Comparison of ENCODE assay signal across 8 cellular contexts in the genomic region with DNA sequence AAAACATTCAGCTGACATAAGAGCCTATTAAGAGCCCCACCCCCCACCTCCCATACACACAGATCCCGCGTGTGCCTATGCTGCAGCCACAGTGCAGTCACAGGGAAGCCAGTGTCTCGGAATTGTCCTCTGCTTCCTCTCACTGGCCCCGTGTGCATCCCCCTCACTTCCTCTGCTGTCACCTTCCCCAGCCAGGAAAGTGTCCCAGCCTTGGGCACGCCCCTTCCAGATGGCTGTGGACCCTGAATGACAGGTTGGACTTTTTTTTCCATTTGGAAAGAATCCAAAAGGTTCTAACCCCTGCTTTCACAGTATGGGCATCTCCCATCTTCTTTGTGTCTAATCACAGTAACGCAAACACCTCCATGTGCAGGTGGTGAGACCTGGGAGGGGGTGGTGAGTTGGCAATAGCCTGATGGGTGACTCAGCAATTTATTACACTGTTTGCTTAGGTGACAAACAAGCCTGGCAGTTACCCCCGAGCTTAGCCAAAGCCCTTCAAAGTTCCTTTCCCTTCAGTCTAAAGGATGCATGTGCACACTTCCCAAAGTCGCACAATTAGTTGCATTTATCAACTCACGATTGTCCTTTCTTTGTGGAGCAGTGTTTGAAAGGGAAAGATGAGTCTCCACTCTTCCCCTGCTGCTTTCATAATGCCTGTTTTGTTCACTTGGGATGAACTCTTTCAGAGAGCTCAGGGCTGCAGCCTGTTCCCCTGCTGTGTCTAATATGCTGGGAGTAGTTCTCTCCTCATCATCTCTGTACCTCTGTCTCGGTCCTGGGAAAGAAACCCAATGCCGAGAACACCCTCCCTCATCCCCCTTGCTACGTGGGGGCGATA.
DNase-seq lines count a peak whose midpoint lies in the region; ATAC-seq and TF ChIP-seq lines count a peak whose summit lies in the region.

No MANE protein-coding gene starts in this region.

- peaks cover 18% of the 10 kb centered on the region for H3K4me1 Mint-ChIP-seq in activated T-helper 2 cell treated with anti-CD3 and anti-CD28 coated beads, Interferon-gamma antibody, Interleukin-2, Interleukin-4, amounts not matched to agents 10 μg/mL and 5 μg/mL and 100 μg/mL, durations not matched to agents 14 hours and 24 hours and 36 hours (ENCODE audit: low read depth)

- H3K27ac Mint-ChIP-seq in activated T-helper 2 cell treated with anti-CD3 and anti-CD28 coated beads, Interferon-gamma antibody, Interleukin-2, Interleukin-4, amounts not matched to agents 10 μg/mL and 5 μg/mL and 100 μg/mL, durations not matched to agents 14 hours and 24 hours and 36 hours: no peak overlapping the region

- H3K4me1 ChIP-seq in stomach (peaks cover 28 to 50% (median 43%) of the 10 kb centered on the region in 4 donors), gastroesophageal sphincter (peaks cover 0 to 26% (median 13%) of the 10 kb centered on the region in 3 donors)

- H3K27ac ChIP-seq in cingulate gyrus (ENCODE audit: low read depth, low read length): peak overlapping the region; percentile 31
- H3K27ac ChIP-seq in stomach: peak overlapping the region in 2 of 5 donors; percentile 15 to 38
- H3K27ac ChIP-seq in gastroesophageal sphincter: no peak overlapping the region

- TF ChIP-seq CTCF in stomach (IDR thresholded peaks at IDR 0.05) (no peak), gastroesophageal sphincter (IDR thresholded peaks at IDR 0.05) (no peak)

- DNase-seq in SIG-M5 treated with dmso at 0.1 percent for 504 hours (lab: John Stamatoyannopoulos, UW; ENCODE audit: unreplicated experiment): peak; percentile 17
- DNase-seq in SIG-M5 (lab: John Stamatoyannopoulos, UW): no peak
- peak; percentile 93 for DNase-seq in NCI-H2227 treated with DMSO at 0.1 percent for 48 hours (lab: John Stamatoyannopoulos, UW)
- DNase-seq in stomach: peak; percentile 60
- no peak for DNase-seq in activated T-helper 2 cell treated with anti-CD3 and anti-CD28 coated beads, Interferon-gamma antibody, Interleukin-2, Interleukin-4, amounts not matched to agents 10 μg/mL and 5 μg/mL and 100 μg/mL, durations not matched to agents 14 hours and 24 hours and 36 hours (ENCODE audit: low spot score)

- H3K27me3 ChIP-seq in stomach (no peaks in the 10 kb centered on the region), gastroesophageal sphincter (no peaks in the 10 kb centered on the region)

- no peaks in the 10 kb centered on the region for H3K9me3 Mint-ChIP-seq in activated T-helper 2 cell treated with anti-CD3 and anti-CD28 coated beads, Interferon-gamma antibody, Interleukin-2, Interleukin-4, amounts not matched to agents 10 μg/mL and 5 μg/mL and 100 μg/mL, durations not matched to agents 14 hours and 24 hours and 36 hours

- H3K4me3 Mint-ChIP-seq in activated T-helper 2 cell treated with anti-CD3 and anti-CD28 coated beads, Interferon-gamma antibody, Interleukin-2, Interleukin-4, amounts not matched to agents 10 μg/mL and 5 μg/mL and 100 μg/mL, durations not matched to agents 14 hours and 24 hours and 36 hours (ENCODE audit: low read depth): no peak overlapping the region

- intact Hi-C loops in stomach (cut with DNase I; ENCODE audit: low total_unique reads): no loop called here
- intact Hi-C loops in activated T-helper 2 cell treated with anti-CD3 and anti-CD28 coated beads, Interferon-gamma antibody, Interleukin-2, Interleukin-4, amounts not matched to agents 10 μg/mL and 5 μg/mL and 100 μg/mL, durations not matched to agents 14 hours and 24 hours and 36 hours (cut with micrococcal nuclease): no loop called here

- H3K36me3 Mint-ChIP-seq in activated T-helper 2 cell treated with anti-CD3 and anti-CD28 coated beads, Interferon-gamma antibody, Interleukin-2, Interleukin-4, amounts not matched to agents 10 μg/mL and 5 μg/mL and 100 μg/mL, durations not matched to agents 14 hours and 24 hours and 36 hours (ENCODE audit: low read depth): peaks cover 8% of the 10 kb centered on the region

- TF ChIP-seq POLR2A in stomach (IDR thresholded peaks at IDR 0.05) (no peak), gastroesophageal sphincter (IDR thresholded peaks at IDR 0.05) (no peak)

- H3K4me3 ChIP-seq in stomach (no peak overlapping the region), gastroesophageal sphincter (no peak overlapping the region)

- no peaks in the 10 kb centered on the region for H3K27me3 Mint-ChIP-seq in activated T-helper 2 cell treated with anti-CD3 and anti-CD28 coated beads, Interferon-gamma antibody, Interleukin-2, Interleukin-4, amounts not matched to agents 10 μg/mL and 5 μg/mL and 100 μg/mL, durations not matched to agents 14 hours and 24 hours and 36 hours (ENCODE audit: low read depth)

- H3K36me3 ChIP-seq in stomach (peaks cover 0 to 15% (median 10%) of the 10 kb centered on the region in 4 donors), gastroesophageal sphincter (peaks cover 0 to 10% of the 10 kb centered on the region in 2 donors)

- TF ChIP-seq EP300 in stomach (IDR thresholded peaks at IDR 0.05) (no peak), gastroesophageal sphincter (IDR thresholded peaks at IDR 0.05) (no peak)

- WGBS in stomach, 5 donors: 50 to 59% (median 57%) methylated on average over 13 of the region's 13 CpGs
- WGBS in gastroesophageal sphincter (ENCODE audit: low coverage in 1 of 2), 2 donors: 47 to 66% methylated on average over 3 to 10 of the region's 13 CpGs

- ATAC-seq in GM21619 (IDR thresholded peaks at IDR 0.05; ENCODE audit: unreplicated experiment) (no peak), gastroesophageal sphincter (no peak)

- H3K9me3 ChIP-seq in stomach (no peaks in the 10 kb centered on the region), gastroesophageal sphincter (no peaks in the 10 kb centered on the region)

Comparison
In these comparisons a context has a peak if more than half of its experiments do, and no peak if none do; other contexts are left out.
1. DNase-seq: peak in SIG-M5 treated with dmso at 0.1 percent for 504 hours (single experiment), NCI-H2227 treated with DMSO at 0.1 percent for 48 hours (single experiment) and stomach (single experiment); none in SIG-M5 (single experiment) and activated T-helper 2 cell treated with anti-CD3 and anti-CD28 coated beads, Interferon-gamma antibody, Interleukin-2, Interleukin-4, amounts not matched to agents 10 μg/mL and 5 μg/mL and 100 μg/mL, durations not matched to agents 14 hours and 24 hours and 36 hours (single experiment).